Comparison of ENCODE assay signal across 19 cellular contexts in the genomic region with DNA sequence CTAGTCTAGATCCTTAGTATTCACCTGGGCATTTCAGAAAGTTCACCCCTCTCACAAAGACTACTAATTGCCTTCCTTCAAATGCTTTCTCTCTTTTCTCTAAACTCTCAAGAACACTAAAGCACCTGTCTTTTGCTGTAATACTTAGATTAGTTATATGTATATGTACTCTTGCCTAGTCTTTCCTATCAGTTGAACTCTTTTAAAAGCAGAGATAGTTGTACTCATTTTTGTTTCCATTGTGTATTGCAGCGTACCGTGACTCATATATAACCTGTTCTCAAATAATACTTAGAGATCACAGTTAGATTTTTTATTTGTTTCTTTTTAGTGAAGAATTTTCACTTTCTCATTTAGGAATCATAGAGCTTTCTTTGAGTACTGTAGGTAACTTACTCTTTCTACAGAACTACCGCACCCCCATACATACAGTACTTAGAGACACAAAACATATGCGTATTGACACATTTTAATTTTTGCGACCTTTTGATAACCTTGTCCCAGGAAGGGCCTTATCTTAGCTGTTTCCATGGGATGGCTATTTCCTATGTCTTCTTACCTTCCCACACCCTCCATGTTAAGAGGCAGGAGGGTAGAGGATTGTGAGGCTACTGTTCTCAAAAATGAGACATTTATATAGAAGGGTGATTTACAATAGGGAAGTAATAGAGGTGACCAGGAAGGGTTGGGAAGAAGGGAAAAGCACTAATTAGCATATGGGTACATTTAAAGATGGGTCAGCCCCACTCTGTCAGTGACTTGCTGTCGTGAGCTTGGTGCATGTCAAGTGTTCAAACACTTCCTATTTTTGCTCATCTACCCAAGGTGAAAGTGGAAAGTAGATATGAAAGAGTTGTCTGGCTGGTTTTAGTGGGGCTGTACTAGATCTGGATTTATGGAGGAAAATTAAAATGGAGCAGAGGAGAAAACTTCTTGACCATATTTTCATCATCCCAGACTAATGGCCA.
DNase-seq lines count a peak whose midpoint lies in the region; ATAC-seq and TF ChIP-seq lines count a peak whose summit lies in the region.
"Had no signal": no experiment of that assay in that cellular context is flagged by ENCODE, and none has a peak within 500 bp of the region (broad histone marks: within the 10 kb centered on the region; RNA-seq: fewer than 3 reads in every experiment).

No MANE protein-coding gene starts in this region.

- intact Hi-C loops in heart left ventricle (cut with DNase I), result loop anchor here in 1 of 10 donors (10.0 kb wide), 1 partner anchor 649 kb away; no protein-coding TSS in a partner anchor
- intact Hi-C loops in Right ventricle myocardium inferior (cut with DNase I), result no loop called here
- intact Hi-C loops in right cardiac atrium (cut with DNase I), result no loop called here

- DNase-seq in heart left ventricle (no peak), Right ventricle myocardium inferior (ENCODE audit: missing footprints) (no peak), NCI-H146 (lab: John Stamatoyannopoulos, UW) (peak; percentile 70), right cardiac atrium (no peak), type B pancreatic cell (ENCODE audit: extremely low spot score, unreplicated experiment) (no peak), C1 segment of cervical spinal cord (lab: John Stamatoyannopoulos, UW) (no peak), amniotic stem cell (lab: John Stamatoyannopoulos, UW) (no peak)
- DNase-seq: DMS79, NCI-H1048, NCI-H187 treated with DMSO at 0.1 percent for 48 hours, NCI-H2227 treated with DMSO at 0.1 percent for 48 hours, NCI-H510A treated with DMSO at 0.1 percent for 48 hours, NCI-H82, PC-9, SJCRH30 had no signal

- no peak overlapping the region for H3K4me3 ChIP-seq in heart left ventricle
- H3K4me3 ChIP-seq in right cardiac atrium (ENCODE audit: low read length), result no peak overlapping the region
- H3K4me3 ChIP-seq: PC-9, SJCRH30 had no signal

- H3K9me3 ChIP-seq in heart left ventricle, result peaks cover 0 to 1% (median 0%) of the 10 kb centered on the region in 12 donors
- H3K9me3 ChIP-seq in right cardiac atrium (ENCODE audit: control insufficient read depth, low read length), result no peaks in the 10 kb centered on the region
- H3K9me3 ChIP-seq: SJCRH30 had no signal

- H3K27me3 ChIP-seq in heart left ventricle, result no peaks in the 10 kb centered on the region
- H3K27me3 ChIP-seq in right cardiac atrium (ENCODE audit: control insufficient read depth, insufficient read depth), result no peaks in the 10 kb centered on the region
- H3K27me3 ChIP-seq: SJCRH30 had no signal

- H3K36me3 Mint-ChIP-seq in type B pancreatic cell, result peaks cover 36% of the 10 kb centered on the region

- H3K9me3 Mint-ChIP-seq in type B pancreatic cell, result peaks cover 5% of the 10 kb centered on the region

- H3K4me1 ChIP-seq in heart left ventricle, result peaks cover 0 to 37% (median 9%) of the 10 kb centered on the region in 12 donors
- no peaks in the 10 kb centered on the region for H3K4me1 ChIP-seq in right cardiac atrium (ENCODE audit: control insufficient read depth, insufficient read depth, low read length)

- TF ChIP-seq POLR2A in heart left ventricle (IDR thresholded peaks at IDR 0.05), result no peak

- no peak overlapping the region for H3K4me3 Mint-ChIP-seq in type B pancreatic cell

- peak in 3 of 4 donors; percentile 32 to 36 (median 34) for ATAC-seq in heart left ventricle
- ATAC-seq in Right ventricle myocardium inferior, result no peak
- no peak for ATAC-seq in right cardiac atrium
- ATAC-seq: HepG2 had no signal

- TF ChIP-seq CTCF in heart left ventricle (IDR thresholded peaks at IDR 0.05) (no peak), type B pancreatic cell (conservative IDR thresholded peaks at IDR 0.05) (no peak)

- WGBS in heart left ventricle, 4 donors, result 82 to 88% (median 86%) methylated on average over 6 of the region's 6 CpGs
- 86% methylated on average over 6 of the region's 6 CpGs for WGBS in right cardiac atrium

- peaks cover 8% of the 10 kb centered on the region for H3K4me1 Mint-ChIP-seq in type B pancreatic cell (ENCODE audit: unreplicated experiment)

- H3K36me3 ChIP-seq in heart left ventricle, result no peaks in the 10 kb centered on the region

- no peaks in the 10 kb centered on the region for H3K27me3 Mint-ChIP-seq in type B pancreatic cell

- no peak overlapping the region for H3K27ac ChIP-seq in heart left ventricle
- H3K27ac ChIP-seq in right cardiac atrium (ENCODE audit: low read length), result peak overlapping the region; percentile 64
- H3K27ac ChIP-seq: C4-2B, KMS-11, PC-9, RWPE1, SJCRH30 had no signal

- peak overlapping the region; percentile 4 for H3K27ac Mint-ChIP-seq in type B pancreatic cell

Comparison
In these comparisons a context has a peak if more than half of its experiments do, and no peak if none do; other contexts are left out.
1. ATAC-seq: peak in heart left ventricle (3 of 4); none in Right ventricle myocardium inferior (single experiment) and right cardiac atrium (0 of 2).